In genomic region chr2:127516031-127516430, GRCh38 we compare ENCODE assay signal across 12 cellular contexts. TPM values are rescaled to one million over a fixed set of nuclear protein-coding genes. Genes with fewer than 3 reads are reported as not detected.
DNase-seq lines count a peak whose midpoint lies in the region; FAIRE-seq and TF ChIP-seq lines count a peak whose summit lies in the region.
"Had no signal": no experiment of that assay in that cellular context is flagged by ENCODE, and none has a peak within 500 bp of the region (broad histone marks: within the 10 kb centered on the region; RNA-seq: fewer than 3 reads in every experiment).

No MANE protein-coding gene starts in this region.

- peaks cover 10 to 19% of the 10 kb centered on the region in 2 donors for H3K4me1 ChIP-seq in kidney (ENCODE audit: control insufficient read depth in 1 of 2, insufficient read depth in 1 of 2, low read depth in 1 of 2, low read length in 2 of 2)

- no peak overlapping the region for H3K9ac ChIP-seq in kidney (ENCODE audit: low read length in 2 of 2)

- H3K9me3 ChIP-seq in kidney (ENCODE audit: control insufficient read depth in 1 of 2, low read length in 2 of 2) = no peaks in the 10 kb centered on the region

- intact Hi-C loops in kidney (cut with DNase I) = no loop called here

- H3K36me3 ChIP-seq in kidney (ENCODE audit: control insufficient read depth in 1 of 2, insufficient read depth in 2 of 2, low read length in 2 of 2) = peaks cover 0 to 2% of the 10 kb centered on the region in 2 donors

- no peak overlapping the region for H3K4me3 ChIP-seq in coronary artery
- H3K4me3 ChIP-seq in kidney (ENCODE audit: low read length in 2 of 2) = no peak overlapping the region

- peak overlapping the region; percentile 68 to 76 for H3K27ac ChIP-seq in coronary artery
- peak overlapping the region; percentile 87 for H3K27ac ChIP-seq in temporal lobe (ENCODE audit: low read depth, low read length)
- no peak overlapping the region for H3K27ac ChIP-seq in kidney (ENCODE audit: low read depth in 2 of 2, low read length in 2 of 2)

- TF ChIP-seq CTCF in coronary artery (IDR thresholded peaks at IDR 0.05) (no peak), kidney (IDR thresholded peaks at IDR 0.05; ENCODE audit: borderline replicate concordance, extremely low read depth, insufficient read depth) (no peak)

- FAIRE-seq in kidney (lab: Jason Lieb, UNC) = no peak

- DNase-seq in NCI-H2029 (lab: John Stamatoyannopoulos, UW) (peak; percentile 89), coronary artery (ENCODE audit: low spot score) (peak; percentile 90), midbrain (lab: John Stamatoyannopoulos, UW) (peak; percentile 67), DMS53 treated with DMSO at 0.1 percent for 48 hours (lab: John Stamatoyannopoulos, UW; ENCODE audit: unreplicated experiment) (no peak), HPDE6-E6E7 (ENCODE audit: extremely low spot score) (no peak), kidney tubule cell (ENCODE audit: low spot score) (no peak), kidney (no peak)
- DNase-seq: activated naive CD8-positive, alpha-beta T cell treated with anti-CD3 and anti-CD28 coated beads, Interleukin-2, amount 10 ng/mL, durations not matched to agents 7 days and 5 days; NCI-H446 treated with DMSO at 0.1 percent for 48 hours; stimulated activated CD4-positive, alpha-beta T cell treated with anti-CD3 and anti-CD28 coated beads, Interleukin-12 subunit alpha, Interleukin-12 subunit beta, amount 100 ng/mL, for 4 hours; T1000 had no signal

RNA-seq across cellular contexts. Expression of gene IWS1, which starts 10.3 kb away (rescaled TPM):
- total RNA-seq in temporal lobe (28.3 TPM), kidney (35.8 TPM)
- polyA plus RNA-seq in kidney (ENCODE audit: insufficient read depth, low read depth, low replicate concordance) = 29.8 TPM

RNA-seq across cellular contexts. Expression of gene MYO7B, which starts 19.5 kb away (rescaled TPM):
- total RNA-seq in temporal lobe (under 0.01 TPM), kidney (11.0 TPM)
- 22.2 TPM for polyA plus RNA-seq in kidney (ENCODE audit: insufficient read depth, low read depth, low replicate concordance)

Comparison
In these comparisons a context has a peak if more than half of its experiments do, and no peak if none do; other contexts are left out.
1. DNase-seq: peak in NCI-H2029 (single experiment), coronary artery (single experiment) and midbrain (single experiment); none in DMS53 treated with DMSO at 0.1 percent for 48 hours (single experiment), HPDE6-E6E7 (single experiment), kidney tubule cell (single experiment) and kidney (single experiment).
2. H3K27ac ChIP-seq: peak in coronary artery (2 of 2) and temporal lobe (single experiment); none in kidney (0 of 2).
3. RNA of gene MYO7B, which starts 19.5 kb away (total RNA-seq): 11.0 TPM in kidney (single experiment); under 0.01 TPM in temporal lobe (single experiment); every median in the first group is over 10 times any median in the second.